In the genomic region with DNA sequence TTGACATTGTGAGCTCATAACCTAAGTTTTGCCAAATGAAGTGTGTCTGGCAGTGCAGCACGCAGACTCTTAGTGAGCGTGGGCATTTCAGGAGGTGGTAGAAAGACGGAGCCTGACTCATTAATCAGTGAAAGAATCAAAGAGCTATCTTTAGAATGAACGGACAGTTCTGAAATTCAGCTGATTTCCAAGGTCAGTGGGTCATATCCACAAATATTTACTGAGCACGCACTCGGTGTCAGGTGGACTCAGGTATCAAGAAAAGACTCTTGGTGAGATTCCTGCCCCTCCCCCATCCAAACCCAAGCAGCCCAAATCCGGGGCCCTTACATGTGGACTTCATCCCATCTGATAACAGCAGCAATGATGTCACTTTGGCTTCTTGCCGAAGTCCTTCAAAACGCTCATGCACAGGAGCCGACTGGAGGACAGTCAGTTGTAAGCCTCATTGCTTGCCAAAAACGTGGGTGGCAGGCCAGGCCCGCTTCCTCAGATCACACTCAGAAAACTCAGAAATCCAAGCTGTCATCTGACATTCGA, we compare ENCODE assay signal across 12 cellular contexts.
DNase-seq lines count a peak whose midpoint lies in the region; ATAC-seq and TF ChIP-seq lines count a peak whose summit lies in the region.
"Had no signal": no experiment of that assay in that cellular context is flagged by ENCODE, and none has a peak within 500 bp of the region (broad histone marks: within the 10 kb centered on the region; RNA-seq: fewer than 3 reads in every experiment).

No MANE protein-coding gene starts in this region.

- DNase-seq in EH (ENCODE audit: low read depth) (peak; percentile 89), fibroblast of lung (ENCODE audit: low read depth in 2 of 2) (peak; percentile 90 to 94), osteoblast (ENCODE audit: insufficient read length, low spot score, missing footprints) (peak; percentile 82), putamen (ENCODE audit: low spot score) (no peak), NCI-H1436 (lab: John Stamatoyannopoulos, UW) (no peak)
- no peak for DNase-seq in activated CD4-positive, alpha-beta T cell treated with anti-CD3 and anti-CD28 coated beads for 1 hour
- DNase-seq: activated T-cell treated with anti-CD3 and anti-CD28 coated beads for 4 hours, cortex of kidney, NCI-H69, nephron progenitor cell had no signal

- H3K4me2 ChIP-seq in fibroblast of lung (ENCODE audit: extremely low read depth, insufficient read depth, low read length) (peak overlapping the region; percentile 81), osteoblast (ENCODE audit: insufficient read depth, low read length) (peak overlapping the region; percentile 73)

- H3K79me2 ChIP-seq in fibroblast of lung (ENCODE audit: control insufficient read depth, insufficient read depth, low read length) (no peaks in the 10 kb centered on the region), osteoblast (ENCODE audit: insufficient read depth, low read length) (no peaks in the 10 kb centered on the region)

- H3K27ac ChIP-seq in fibroblast of lung (ENCODE audit: insufficient read depth, low read length) (peak overlapping the region; percentile 46), osteoblast (ENCODE audit: low read depth, low read length) (peak overlapping the region; percentile 80)

- H3K9me3 ChIP-seq in fibroblast of lung (ENCODE audit: control insufficient read depth, insufficient read depth, low read depth, low read length) (no peaks in the 10 kb centered on the region), osteoblast (ENCODE audit: low read depth, low read length) (no peaks in the 10 kb centered on the region)

- H3K4me1 ChIP-seq in fibroblast of lung (ENCODE audit: control insufficient read depth, extremely low read depth, insufficient read depth, low read length): peaks cover 31% of the 10 kb centered on the region
- H3K4me1 ChIP-seq in osteoblast (ENCODE audit: insufficient read depth, low read length): peaks cover 40% of the 10 kb centered on the region

- H4K20me1 ChIP-seq in fibroblast of lung (ENCODE audit: control insufficient read depth, extremely low read depth, insufficient read depth, low read length) (no peaks in the 10 kb centered on the region), osteoblast (ENCODE audit: insufficient read depth, low read length) (no peaks in the 10 kb centered on the region)

- ATAC-seq in GM21381 (IDR thresholded peaks at IDR 0.05; ENCODE audit: unreplicated experiment): no peak

- no peak overlapping the region for H3K9ac ChIP-seq in fibroblast of lung (ENCODE audit: insufficient read depth, low read length)

- no peaks in the 10 kb centered on the region for H3K36me3 ChIP-seq in fibroblast of lung (ENCODE audit: control insufficient read depth, insufficient read depth, low read length)
- no peaks in the 10 kb centered on the region for H3K36me3 ChIP-seq in osteoblast (ENCODE audit: insufficient read depth, low read length)

- TF ChIP-seq CTCF in fibroblast of lung (conservative IDR thresholded peaks at IDR 0.05 in 1 of 2, IDR thresholded peaks at IDR 0.05 in 1 of 2; ENCODE audit: low read depth in 1 of 2, low read length in 2 of 2): no peak
- TF ChIP-seq CTCF in osteoblast (IDR thresholded peaks at IDR 0.05; ENCODE audit: extremely low read depth, low read depth, low read length): no peak

- H3K27me3 ChIP-seq in fibroblast of lung (ENCODE audit: control insufficient read depth, insufficient read depth, low read length) (no peaks in the 10 kb centered on the region), osteoblast (ENCODE audit: insufficient read depth, low read length) (no peaks in the 10 kb centered on the region)

- H3K4me3 ChIP-seq in fibroblast of lung (replicated peaks in 1 of 4; ENCODE audit: control extremely low read depth in 1 of 4, insufficient read depth in 1 of 4, low read depth in 3 of 4, low read length in 4 of 4) (no peak overlapping the region), osteoblast (ENCODE audit: insufficient read depth, low read length) (peak overlapping the region; percentile 34)

- no peak overlapping the region for H2AFZ ChIP-seq in fibroblast of lung (ENCODE audit: low read length)
- no peak overlapping the region for H2AFZ ChIP-seq in osteoblast (ENCODE audit: low read length)

TF ChIP-seq in PFSK-1, 5 proteins besides CTCF, POLR2A, EP300 and RAD21:
- peak; percentile 27 for TF ChIP-seq FOXP2 (optimal IDR thresholded peaks at IDR 0.05; ENCODE audit: borderline replicate concordance, extremely low read depth, extremely low read length, insufficient read depth)
- TF ChIP-seq, protein P1, sequence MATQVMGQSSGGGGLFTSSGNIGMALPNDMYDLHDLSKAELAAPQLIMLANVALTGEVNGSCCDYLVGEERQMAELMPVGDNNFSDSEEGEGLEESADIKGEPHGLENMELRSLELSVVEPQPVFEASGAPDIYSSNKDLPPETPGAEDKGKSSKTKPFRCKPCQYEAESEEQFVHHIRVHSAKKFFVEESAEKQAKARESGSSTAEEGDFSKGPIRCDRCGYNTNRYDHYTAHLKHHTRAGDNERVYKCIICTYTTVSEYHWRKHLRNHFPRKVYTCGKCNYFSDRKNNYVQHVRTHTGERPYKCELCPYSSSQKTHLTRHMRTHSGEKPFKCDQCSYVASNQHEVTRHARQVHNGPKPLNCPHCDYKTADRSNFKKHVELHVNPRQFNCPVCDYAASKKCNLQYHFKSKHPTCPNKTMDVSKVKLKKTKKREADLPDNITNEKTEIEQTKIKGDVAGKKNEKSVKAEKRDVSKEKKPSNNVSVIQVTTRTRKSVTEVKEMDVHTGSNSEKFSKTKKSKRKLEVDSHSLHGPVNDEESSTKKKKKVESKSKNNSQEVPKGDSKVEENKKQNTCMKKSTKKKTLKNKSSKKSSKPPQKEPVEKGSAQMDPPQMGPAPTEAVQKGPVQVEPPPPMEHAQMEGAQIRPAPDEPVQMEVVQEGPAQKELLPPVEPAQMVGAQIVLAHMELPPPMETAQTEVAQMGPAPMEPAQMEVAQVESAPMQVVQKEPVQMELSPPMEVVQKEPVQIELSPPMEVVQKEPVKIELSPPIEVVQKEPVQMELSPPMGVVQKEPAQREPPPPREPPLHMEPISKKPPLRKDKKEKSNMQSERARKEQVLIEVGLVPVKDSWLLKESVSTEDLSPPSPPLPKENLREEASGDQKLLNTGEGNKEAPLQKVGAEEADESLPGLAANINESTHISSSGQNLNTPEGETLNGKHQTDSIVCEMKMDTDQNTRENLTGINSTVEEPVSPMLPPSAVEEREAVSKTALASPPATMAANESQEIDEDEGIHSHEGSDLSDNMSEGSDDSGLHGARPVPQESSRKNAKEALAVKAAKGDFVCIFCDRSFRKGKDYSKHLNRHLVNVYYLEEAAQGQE (IDR thresholded peaks at IDR 0.05; ENCODE audit: insufficient read depth in 1 of 2, low read depth in 2 of 2, low read length in 2 of 2): peak in 1 of 2 experiments; percentile 64; a peak in 2 of 4 replicates
- TF ChIP-seq POLR2AphosphoS5 (IDR thresholded peaks at IDR 0.05; ENCODE audit: low read depth, low read length): 0 out of 2 replicates have a peak, but pooled peaks have one; percentile 46
- TF ChIP-seq TAF1 (IDR thresholded peaks at IDR 0.05; ENCODE audit: borderline replicate concordance, insufficient read depth, low read length): no peak
- peak; percentile 79; the same call in 1 of the 2 replicates for TF ChIP-seq SIN3A (IDR thresholded peaks at IDR 0.05; ENCODE audit: borderline replicate concordance, insufficient read depth, low read length)

Comparison
In these comparisons a context has a peak if more than half of its experiments do, and no peak if none do; other contexts are left out.
1. DNase-seq: peak in EH (single experiment), fibroblast of lung (2 of 2) and osteoblast (single experiment); none in activated CD4-positive, alpha-beta T cell treated with anti-CD3 and anti-CD28 coated beads for 1 hour (single experiment), putamen (single experiment) and NCI-H1436 (single experiment).